Comparison of ENCODE assay signal across 19 cellular contexts in genomic region chr19:45147835-45148676, GRCh38. TPM values are rescaled to one million over a fixed set of nuclear protein-coding genes. Genes with fewer than 3 reads are reported as not detected.
DNase-seq lines count a peak whose midpoint lies in the region; ATAC-seq, FAIRE-seq and TF ChIP-seq lines count a peak whose summit lies in the region.
"Had no signal": no experiment of that assay in that cellular context is flagged by ENCODE, and none has a peak within 500 bp of the region (broad histone marks: within the 10 kb centered on the region; RNA-seq: fewer than 3 reads in every experiment).

No MANE protein-coding gene starts in this region.

- POLR2A ChIA-PET in A673 (lab: Charles Lee; ENCODE audit: low non-redundant PET): no interaction called here

- no peak overlapping the region for H3K4me3 ChIP-seq in A673 (ENCODE audit: low read depth, low read length, poor library complexity, severe bottlenecking)
- H3K4me3 ChIP-seq: SJSA1 had no signal

- H3K27ac Mint-ChIP-seq in T-helper 17 cell: peak overlapping the region; percentile 51

- FAIRE-seq in GM12891 (lab: Jason Lieb, UNC): peak; percentile 26

- intact Hi-C loops in A673 (cut with micrococcal nuclease; ENCODE audit: unreplicated experiment): no loop called here

- H3K27me3 Mint-ChIP-seq in T-helper 17 cell: no peaks in the 10 kb centered on the region

- H3K4me1 ChIP-seq in A673 (ENCODE audit: insufficient read depth, low read length, poor library complexity, severe bottlenecking): peaks cover 5% of the 10 kb centered on the region

- H3K36me3 Mint-ChIP-seq in T-helper 17 cell (ENCODE audit: low read depth): peaks cover under 1% of the 10 kb centered on the region

- H3K9me3 ChIP-seq in A673 (ENCODE audit: low read depth, low read length, poor library complexity, severe bottlenecking): no peaks in the 10 kb centered on the region
- H3K9me3 ChIP-seq in T-helper 17 cell (ENCODE audit: control insufficient read depth, low read length, poor library complexity, severe bottlenecking): no peaks in the 10 kb centered on the region

- ATAC-seq in T-helper 17 cell: no peak
- no peak for ATAC-seq in HG03342 (IDR thresholded peaks at IDR 0.05; ENCODE audit: unreplicated experiment)
- ATAC-seq: HCT116 had no signal

- no peak overlapping the region for H3K4me3 Mint-ChIP-seq in T-helper 17 cell
- H3K4me3 Mint-ChIP-seq: CD8-positive, alpha-beta memory T cell had no signal

- 0 out of 2 replicates have a peak, but pooled peaks have one; percentile 26 for TF ChIP-seq CTCF in A673 (conservative IDR thresholded peaks at IDR 0.05; ENCODE audit: low read depth, low read length)

- peaks cover 14% of the 10 kb centered on the region for H3K27me3 ChIP-seq in A673 (replicated peaks; ENCODE audit: insufficient read depth, low read depth, low read length, poor library complexity)

- no peak for DNase-seq in A673 (ENCODE audit: low spot score)
- DNase-seq in GM12891 (ENCODE audit: insufficient read length, low spot score): peak; percentile 17
- no peak for DNase-seq in T-helper 17 cell
- DNase-seq in iPS-NIHi7 (ENCODE audit: extremely low spot score): peak; percentile 62
- no peak for DNase-seq in T-helper 1 cell
- DNase-seq in effector CD4-positive, alpha-beta T cell: no peak
- DNase-seq in NCI-H2081 treated with DMSO at 0.1 percent for 48 hours (lab: John Stamatoyannopoulos, UW): no peak
- DNase-seq: CD8-positive, alpha-beta memory T cell; EL; KG1; NCI-H1092 treated with DMSO at 0.1 percent for 48 hours; NCI-H1694; NCI-H774; RPMI8226; SW 1271 had no signal

- CTCF ChIA-PET in A673 (lab: Charles Lee): interaction anchor here (0.6 to 1.0 kb wide), 2 partner anchors 89 to 361 kb away, joined by 3 read pairs; no protein-coding TSS in a partner anchor

- BruUV-seq in A673 (replicated peaks; lab: Mats Ljungman, UMichigan): no TSS peak

- peaks cover 14% of the 10 kb centered on the region for H3K4me1 Mint-ChIP-seq in T-helper 17 cell

- no peak overlapping the region for H3K27ac ChIP-seq in A673 (ENCODE audit: low read depth, low read length, poor library complexity, severe bottlenecking)
- H3K27ac ChIP-seq: HL-60, SJSA1 had no signal

- no peak for TF ChIP-seq POLR2A in GM12891 (IDR thresholded peaks at IDR 0.05; ENCODE audit: low read depth, low read length)

- H3K36me3 ChIP-seq in A673 (ENCODE audit: insufficient read depth, low read length, poor library complexity, severe bottlenecking): peaks cover 13% of the 10 kb centered on the region

TF ChIP-seq in GM12891, 5 proteins besides CTCF, POLR2A, EP300 and RAD21:
- TF ChIP-seq POLR2AphosphoS5 (IDR thresholded peaks at IDR 0.05; ENCODE audit: low read depth, low read length) (no peak), TAF1 (IDR thresholded peaks at IDR 0.05; ENCODE audit: low read depth, low read length) (no peak), PAX5 (IDR thresholded peaks at IDR 0.05; ENCODE audit: insufficient read depth, low read length, severe bottlenecking) (no peak), POU2F2 (IDR thresholded peaks at IDR 0.05; ENCODE audit: low read depth, low read length) (no peak), SPI1 (IDR thresholded peaks at IDR 0.05; ENCODE audit: low read depth, low read length) (no peak)

RNA-seq across cellular contexts. Expression of gene NKPD1, which starts 12.7 kb away (rescaled TPM):
- total RNA-seq in A673 (2021) (0.30 and 0.37 TPM in 2 replicates), T-helper 17 cell (under 1 TPM; 0.57 to 0.97 TPM)
- 0.05 TPM for polyA plus RNA-seq in GM12891 (2012; ENCODE audit: low read depth, missing spikeins)
- total RNA-seq: SJSA1 had no signal

RNA-seq across cellular contexts. Expression of gene TRAPPC6A, which starts 30.0 kb away (rescaled TPM):
- total RNA-seq in A673 (2021) (5.8 and 8.8 TPM in 2 replicates), T-helper 17 cell (10 to 100 TPM; 47.5 to 61.2 TPM)
- 106 TPM for polyA plus RNA-seq in GM12891 (2012; ENCODE audit: low read depth, missing spikeins)

RNA-seq across cellular contexts. Expression of gene BLOC1S3, which starts 30.5 kb away (rescaled TPM):
- 8.7 and 9.1 TPM in 2 replicates for total RNA-seq in A673 (2021)
- polyA plus RNA-seq in GM12891 (2012; ENCODE audit: low read depth, missing spikeins): 5.4 TPM
- 10 to 100 TPM; 12.9 to 15.2 TPM for total RNA-seq in T-helper 17 cell

RNA-seq across cellular contexts. Expression of gene PPP1R37, which starts 55.1 kb away (rescaled TPM):
- 33.6 and 34.0 TPM in 2 replicates for total RNA-seq in A673 (2021)
- polyA plus RNA-seq in GM12891 (2012; ENCODE audit: low read depth, missing spikeins): 9.5 TPM
- 10 to 100 TPM; 15.2 to 20.9 TPM for total RNA-seq in T-helper 17 cell

Comparison
In these comparisons a context has a peak if more than half of its experiments do, and no peak if none do; other contexts are left out.
1. DNase-seq: peak in GM12891 (single experiment) and iPS-NIHi7 (single experiment); none in A673 (single experiment), T-helper 17 cell (0 of 3), T-helper 1 cell (0 of 5), effector CD4-positive, alpha-beta T cell (single experiment) and NCI-H2081 treated with DMSO at 0.1 percent for 48 hours (single experiment).